1 cellular context compared by ENCODE assay signal in genomic region chr7:128830231-128831177, GRCh38.
TF ChIP-seq lines count a peak whose summit lies in the region.

A gene with protein sequence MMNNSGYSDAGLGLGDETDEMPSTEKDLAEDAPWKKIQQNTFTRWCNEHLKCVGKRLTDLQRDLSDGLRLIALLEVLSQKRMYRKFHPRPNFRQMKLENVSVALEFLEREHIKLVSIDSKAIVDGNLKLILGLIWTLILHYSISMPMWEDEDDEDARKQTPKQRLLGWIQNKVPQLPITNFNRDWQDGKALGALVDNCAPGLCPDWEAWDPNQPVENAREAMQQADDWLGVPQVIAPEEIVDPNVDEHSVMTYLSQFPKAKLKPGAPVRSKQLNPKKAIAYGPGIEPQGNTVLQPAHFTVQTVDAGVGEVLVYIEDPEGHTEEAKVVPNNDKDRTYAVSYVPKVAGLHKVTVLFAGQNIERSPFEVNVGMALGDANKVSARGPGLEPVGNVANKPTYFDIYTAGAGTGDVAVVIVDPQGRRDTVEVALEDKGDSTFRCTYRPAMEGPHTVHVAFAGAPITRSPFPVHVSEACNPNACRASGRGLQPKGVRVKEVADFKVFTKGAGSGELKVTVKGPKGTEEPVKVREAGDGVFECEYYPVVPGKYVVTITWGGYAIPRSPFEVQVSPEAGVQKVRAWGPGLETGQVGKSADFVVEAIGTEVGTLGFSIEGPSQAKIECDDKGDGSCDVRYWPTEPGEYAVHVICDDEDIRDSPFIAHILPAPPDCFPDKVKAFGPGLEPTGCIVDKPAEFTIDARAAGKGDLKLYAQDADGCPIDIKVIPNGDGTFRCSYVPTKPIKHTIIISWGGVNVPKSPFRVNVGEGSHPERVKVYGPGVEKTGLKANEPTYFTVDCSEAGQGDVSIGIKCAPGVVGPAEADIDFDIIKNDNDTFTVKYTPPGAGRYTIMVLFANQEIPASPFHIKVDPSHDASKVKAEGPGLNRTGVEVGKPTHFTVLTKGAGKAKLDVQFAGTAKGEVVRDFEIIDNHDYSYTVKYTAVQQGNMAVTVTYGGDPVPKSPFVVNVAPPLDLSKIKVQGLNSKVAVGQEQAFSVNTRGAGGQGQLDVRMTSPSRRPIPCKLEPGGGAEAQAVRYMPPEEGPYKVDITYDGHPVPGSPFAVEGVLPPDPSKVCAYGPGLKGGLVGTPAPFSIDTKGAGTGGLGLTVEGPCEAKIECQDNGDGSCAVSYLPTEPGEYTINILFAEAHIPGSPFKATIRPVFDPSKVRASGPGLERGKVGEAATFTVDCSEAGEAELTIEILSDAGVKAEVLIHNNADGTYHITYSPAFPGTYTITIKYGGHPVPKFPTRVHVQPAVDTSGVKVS (N-terminal part only) (plus strand): TSS chr7:128830406. CDS start chr7:128830638, 232 bp downstream.

TF ChIP-seq in IMR-90, 13 proteins besides CTCF, POLR2A, EP300 and RAD21:
- TF ChIP-seq MAZ (IDR thresholded peaks at IDR 0.05; ENCODE audit: borderline replicate concordance, low read depth, low read length) (peak; percentile 98), MXI1 (IDR thresholded peaks at IDR 0.05; ENCODE audit: borderline replicate concordance, low read depth, low read length) (peak; percentile 48; the same call in 1 of the 2 replicates), SMC3 (IDR thresholded peaks at IDR 0.05; ENCODE audit: low read depth, low read length) (0 out of 2 replicates have a peak, but pooled peaks have one; percentile 1), CHD1 (IDR thresholded peaks at IDR 0.05; ENCODE audit: low read depth, low read length) (no peak; the same call in 1 of the 2 replicates)
